In the genomic region with DNA sequence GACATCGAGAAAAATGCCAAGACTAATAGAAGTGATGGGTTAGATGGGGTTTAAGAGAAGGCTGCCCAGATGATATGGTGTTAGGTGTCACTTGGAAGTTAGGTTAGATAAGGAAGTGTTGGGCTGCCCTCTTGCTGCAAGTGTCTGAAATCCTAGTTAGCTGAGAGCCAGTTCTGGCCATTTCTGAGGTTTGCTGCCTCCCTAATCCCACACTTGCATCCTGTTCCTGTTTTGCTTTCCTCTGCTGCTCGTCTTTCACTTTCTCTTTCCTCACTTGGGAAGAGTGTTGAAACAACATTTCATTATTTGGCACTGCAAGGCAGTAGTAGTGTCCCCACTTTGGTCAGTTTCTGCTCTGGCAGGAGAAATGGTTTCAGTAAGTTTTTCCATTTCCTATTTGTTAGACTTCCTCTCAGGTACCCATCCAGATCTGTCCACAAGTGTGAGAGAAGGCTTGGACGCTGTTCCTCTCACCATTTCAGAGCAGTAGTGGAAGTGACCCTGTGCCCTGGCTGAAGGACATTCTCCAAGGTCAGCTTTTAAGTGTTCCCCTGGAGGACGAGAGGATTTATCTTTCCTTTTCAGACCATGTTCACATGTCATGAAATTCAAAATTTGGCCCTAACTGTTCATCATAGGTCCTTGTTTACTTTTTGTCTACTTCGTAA, we compare ENCODE assay signal across 8 cellular contexts.
DNase-seq lines count a peak whose midpoint lies in the region; ATAC-seq and TF ChIP-seq lines count a peak whose summit lies in the region.

No MANE protein-coding gene starts in this region.

- no peak for ATAC-seq in GM19395 (IDR thresholded peaks at IDR 0.05; ENCODE audit: unreplicated experiment)
- ATAC-seq in GM18861 (IDR thresholded peaks at IDR 0.05; ENCODE audit: unreplicated experiment) = no peak

- peak overlapping the region; percentile 61 for H3K4me2 ChIP-seq in smooth muscle cell

- no peaks in the 10 kb centered on the region for H3F3A ChIP-seq in smooth muscle cell (ENCODE audit: low read depth)

- H3K27me3 ChIP-seq in right atrium auricular region = no peaks in the 10 kb centered on the region
- peaks cover 8% of the 10 kb centered on the region for H3K27me3 ChIP-seq in smooth muscle cell (ENCODE audit: low read depth)

- no peak overlapping the region for H3K9ac ChIP-seq in smooth muscle cell (ENCODE audit: low read depth)

- DNase-seq in H4 (ENCODE audit: low spot score) (peak; percentile 43), right atrium auricular region (ENCODE audit: low spot score) (peak; percentile 71), smooth muscle cell (lab: John Stamatoyannopoulos, UW; ENCODE audit: unreplicated experiment) (no peak), NCI-H446 (lab: John Stamatoyannopoulos, UW) (no peak), COR-L47 (lab: John Stamatoyannopoulos, UW) (no peak)

- no peaks in the 10 kb centered on the region for H4K20me1 ChIP-seq in smooth muscle cell (ENCODE audit: low read depth)

- H3K4me1 ChIP-seq in right atrium auricular region = peaks cover 0 to 23% of the 10 kb centered on the region in 2 donors
- H3K4me1 ChIP-seq in smooth muscle cell (ENCODE audit: low read depth) = no peaks in the 10 kb centered on the region

- no peaks in the 10 kb centered on the region for H3K79me2 ChIP-seq in smooth muscle cell (ENCODE audit: low read depth)

- H3K36me3 ChIP-seq in right atrium auricular region (no peaks in the 10 kb centered on the region), smooth muscle cell (ENCODE audit: low read depth) (no peaks in the 10 kb centered on the region)

- H3K27ac ChIP-seq in VCaP (peak overlapping the region; percentile 4; the same call in 1 of the 2 replicates), right atrium auricular region (peak overlapping the region; percentile 71 to 82), smooth muscle cell (ENCODE audit: low read depth) (no peak overlapping the region)

- H3K9me3 ChIP-seq in right atrium auricular region = no peaks in the 10 kb centered on the region
- H3K9me3 ChIP-seq in smooth muscle cell (replicated peaks; ENCODE audit: low read depth) = no peaks in the 10 kb centered on the region

- TF ChIP-seq CTCF in VCaP (conservative IDR thresholded peaks at IDR 0.05) = peak; percentile 67
- peak in 1 of 2 donors; percentile 67 for TF ChIP-seq CTCF in right atrium auricular region (IDR thresholded peaks at IDR 0.05)
- TF ChIP-seq CTCF in smooth muscle cell (IDR thresholded peaks at IDR 0.05; ENCODE audit: borderline replicate concordance, insufficient read depth, poor library complexity, severe bottlenecking) = no peak

- H3K4me3 ChIP-seq in right atrium auricular region = peak overlapping the region in 1 of 2 donors; percentile 20
- H3K4me3 ChIP-seq in smooth muscle cell = no peak overlapping the region

- 71% methylated on average over 5 of the region's 5 CpGs for WGBS in smooth muscle cell (ENCODE audit: low lambda C conversion rate)

- H2AFZ ChIP-seq in smooth muscle cell (ENCODE audit: low read depth) = peak overlapping the region; percentile 42

Comparison
In these comparisons a context has a peak if more than half of its experiments do, and no peak if none do; other contexts are left out.
1. DNase-seq: peak in H4 (single experiment) and right atrium auricular region (single experiment); none in smooth muscle cell (single experiment), NCI-H446 (0 of 2) and COR-L47 (single experiment).